7 cellular contexts compared by ENCODE assay signal in the genomic region with DNA sequence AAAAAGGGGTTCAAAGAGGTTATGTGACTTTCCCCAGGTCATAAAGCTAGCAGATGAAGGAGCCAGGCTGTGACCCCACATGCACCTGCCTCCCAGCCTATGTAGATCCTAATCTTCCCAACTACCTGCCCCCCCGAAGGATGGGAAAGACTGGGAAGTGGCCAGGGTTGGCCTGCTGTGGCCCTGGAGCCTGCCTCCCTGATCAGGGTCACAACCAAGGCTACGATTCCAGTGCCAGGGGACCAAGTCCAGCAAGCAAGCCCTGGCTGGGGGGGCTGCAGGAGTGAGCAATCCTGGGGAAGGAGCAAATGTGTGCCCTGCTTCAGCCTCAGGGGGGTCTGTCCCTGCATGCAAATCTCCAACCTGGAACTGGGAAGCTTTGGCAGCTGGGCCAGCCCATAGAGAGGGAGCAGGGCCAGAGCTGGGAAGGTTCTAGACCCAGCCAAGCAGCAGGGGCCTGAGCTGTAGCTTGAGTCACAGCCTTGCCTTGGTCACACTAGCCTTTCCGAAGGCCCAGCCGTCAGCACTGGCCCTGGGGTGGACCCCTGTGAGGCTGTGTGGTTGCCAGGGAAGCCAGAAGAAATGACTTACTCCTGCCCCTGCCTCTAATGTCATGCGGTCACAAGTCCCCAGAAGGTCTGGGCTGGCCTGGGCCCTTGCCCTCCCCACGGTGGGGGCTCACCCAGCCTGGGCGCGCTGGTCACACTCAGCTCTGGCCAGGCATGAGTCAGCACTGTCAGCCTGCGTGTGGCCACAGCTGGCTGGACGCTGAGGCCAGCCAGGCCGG.
A peak's percentile ranks its signal among the peaks of the same experiment; 100 is the strongest.
DNase-seq lines count a peak whose midpoint lies in the region; ATAC-seq and TF ChIP-seq lines count a peak whose summit lies in the region.

No MANE protein-coding gene starts in this region.

- peak overlapping the region; percentile 81 for H3K27ac Mint-ChIP-seq in activated T-helper 1 cell treated with anti-CD3 and anti-CD28 coated beads, Interleukin-12 subunit alpha, Interleukin-12 subunit beta, Interleukin-2, Interleukin-4 antibody, amounts not matched to agents 30 ng/mL and 10 ng/mL and 1 ng/mL, durations not matched to agents 14 hours and 24 hours and 36 hours

- no peak for TF ChIP-seq CTCF in HFF-Myc (IDR thresholded peaks at IDR 0.05; ENCODE audit: low read depth, low read length, missing control alignments)
- no peak for TF ChIP-seq CTCF in omental fat pad (IDR thresholded peaks at IDR 0.05)

- H3K36me3 Mint-ChIP-seq in activated T-helper 1 cell treated with anti-CD3 and anti-CD28 coated beads, Interleukin-12 subunit alpha, Interleukin-12 subunit beta, Interleukin-2, Interleukin-4 antibody, amounts not matched to agents 30 ng/mL and 10 ng/mL and 1 ng/mL, durations not matched to agents 14 hours and 24 hours and 36 hours (ENCODE audit: low read depth): no peaks in the 10 kb centered on the region

- DNase-seq in HFF-Myc (ENCODE audit: extremely low read depth, low read depth) (peak; percentile 17), glomerular endothelial cell (ENCODE audit: extremely low read depth, low read depth, low spot score) (peak; percentile 4), omental fat pad (ENCODE audit: low spot score) (peak; percentile 31)
- no peak for DNase-seq in activated T-helper 1 cell treated with anti-CD3 and anti-CD28 coated beads, Interleukin-12 subunit alpha, Interleukin-12 subunit beta, Interleukin-2, Interleukin-4 antibody, amounts not matched to agents 30 ng/mL and 10 ng/mL and 1 ng/mL, durations not matched to agents 14 hours and 24 hours and 36 hours (ENCODE audit: low spot score)

- peak; percentile 29 for ATAC-seq in omental fat pad (ENCODE audit: low FRiP score)
- no peak for ATAC-seq in HG02885 (IDR thresholded peaks at IDR 0.05; ENCODE audit: poor library complexity, unreplicated experiment)
- no peak for ATAC-seq in GM18520 (IDR thresholded peaks at IDR 0.05; ENCODE audit: unreplicated experiment)
- no peak for ATAC-seq in HG02840 (IDR thresholded peaks at IDR 0.05; ENCODE audit: low FRiP score, unreplicated experiment)

- intact Hi-C loops in activated T-helper 1 cell treated with anti-CD3 and anti-CD28 coated beads, Interleukin-12 subunit alpha, Interleukin-12 subunit beta, Interleukin-2, Interleukin-4 antibody, amounts not matched to agents 30 ng/mL and 10 ng/mL and 1 ng/mL, durations not matched to agents 14 hours and 24 hours and 36 hours (cut with micrococcal nuclease): loop anchor here (2.0 to 5.0 kb wide), 5 partner anchors 55 to 940 kb away; a partner anchor contains a TSS

- peak overlapping the region; percentile 40; the same call in 1 of the 2 replicates for H3K4me3 ChIP-seq in HFF-Myc (replicated peaks; ENCODE audit: low read depth, low read length)

- H3K4me3 Mint-ChIP-seq in activated T-helper 1 cell treated with anti-CD3 and anti-CD28 coated beads, Interleukin-12 subunit alpha, Interleukin-12 subunit beta, Interleukin-2, Interleukin-4 antibody, amounts not matched to agents 30 ng/mL and 10 ng/mL and 1 ng/mL, durations not matched to agents 14 hours and 24 hours and 36 hours: peak overlapping the region; percentile 45

- H3K9me3 Mint-ChIP-seq in activated T-helper 1 cell treated with anti-CD3 and anti-CD28 coated beads, Interleukin-12 subunit alpha, Interleukin-12 subunit beta, Interleukin-2, Interleukin-4 antibody, amounts not matched to agents 30 ng/mL and 10 ng/mL and 1 ng/mL, durations not matched to agents 14 hours and 24 hours and 36 hours: no peaks in the 10 kb centered on the region

- H3K27me3 Mint-ChIP-seq in activated T-helper 1 cell treated with anti-CD3 and anti-CD28 coated beads, Interleukin-12 subunit alpha, Interleukin-12 subunit beta, Interleukin-2, Interleukin-4 antibody, amounts not matched to agents 30 ng/mL and 10 ng/mL and 1 ng/mL, durations not matched to agents 14 hours and 24 hours and 36 hours (ENCODE audit: insufficient read depth): peaks cover 17% of the 10 kb centered on the region

- peaks cover 33% of the 10 kb centered on the region for H3K4me1 Mint-ChIP-seq in activated T-helper 1 cell treated with anti-CD3 and anti-CD28 coated beads, Interleukin-12 subunit alpha, Interleukin-12 subunit beta, Interleukin-2, Interleukin-4 antibody, amounts not matched to agents 30 ng/mL and 10 ng/mL and 1 ng/mL, durations not matched to agents 14 hours and 24 hours and 36 hours (ENCODE audit: low read depth)
